Comparison of ENCODE assay signal across 16 cellular contexts in the genomic region with DNA sequence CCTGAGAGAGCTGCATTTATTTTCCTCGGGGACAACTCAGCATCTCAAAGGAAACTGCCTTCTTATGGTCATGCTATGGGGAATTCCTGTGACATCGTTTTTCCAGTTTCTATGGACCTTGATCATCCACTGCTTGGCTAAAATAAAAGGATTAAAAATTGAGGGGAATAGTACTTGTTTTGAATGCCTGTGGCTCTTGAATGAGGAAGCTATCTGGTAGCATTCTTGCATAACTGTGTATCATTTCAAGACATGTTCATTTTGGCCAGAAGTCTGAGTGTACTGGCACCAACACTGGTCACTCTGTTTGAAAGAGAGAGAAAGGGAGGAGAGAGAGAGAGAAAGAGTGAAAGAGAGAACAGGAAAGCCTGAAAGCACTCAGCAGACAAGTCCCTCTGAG.
DNase-seq lines count a peak whose midpoint lies in the region; ATAC-seq and TF ChIP-seq lines count a peak whose summit lies in the region.
"Had no signal": no experiment of that assay in that cellular context is flagged by ENCODE, and none has a peak within 500 bp of the region (broad histone marks: within the 10 kb centered on the region; RNA-seq: fewer than 3 reads in every experiment).

No MANE protein-coding gene starts in this region.

- peak overlapping the region; percentile 49 for H3K27ac ChIP-seq in osteoblast (ENCODE audit: low read depth, low read length)
- H3K27ac ChIP-seq: PC-9 had no signal

- no peak for DNase-seq in activated CD4-positive, alpha-beta T cell treated with anti-CD3 and anti-CD28 coated beads for 36 hours
- DNase-seq in activated CD4-positive, alpha-beta T cell treated with anti-CD3 and anti-CD28 coated beads for 48 hours: no peak
- DNase-seq in M059J (ENCODE audit: low read depth): peak; percentile 66
- DNase-seq in epithelial cell of esophagus (ENCODE audit: low read depth): peak; percentile 56
- DNase-seq in osteoblast (ENCODE audit: insufficient read length, low spot score, missing footprints): no peak
- DNase-seq in NCI-H69 (lab: John Stamatoyannopoulos, UW): no peak
- DNase-seq in effector memory CD8-positive, alpha-beta T cell: no peak
- DNase-seq: activated CD4-positive, alpha-beta T cell treated with anti-CD3 and anti-CD28 coated beads, Interleukin-2, amount 50 U/mL, for 48 hours; activated effector memory CD4-positive, alpha-beta T cell treated with Interleukin-2 at 50 U/mL for 16 hours; NCI-H1105 treated with DMSO at 0.1 percent for 48 hours; NCI-H345; nucleus accumbens; PC-9; stimulated activated CD4-positive, alpha-beta T cell treated with anti-CD3 and anti-CD28 coated beads, Interleukin-12 subunit alpha, Interleukin-12 subunit beta, amount 100 ng/mL, for 4 hours; T-helper 2 cell had no signal

- peak overlapping the region; percentile 37 for H2AFZ ChIP-seq in osteoblast (ENCODE audit: low read length)
- H2AFZ ChIP-seq: PC-9 had no signal

- H3K27me3 Mint-ChIP-seq in activated CD4-positive, alpha-beta T cell treated with anti-CD3 and anti-CD28 coated beads for 36 hours: no peaks in the 10 kb centered on the region
- no peaks in the 10 kb centered on the region for H3K27me3 Mint-ChIP-seq in effector memory CD8-positive, alpha-beta T cell

- H3K4me3 ChIP-seq in epithelial cell of esophagus (ENCODE audit: low read length) (no peak overlapping the region), osteoblast (ENCODE audit: insufficient read depth, low read length) (no peak overlapping the region)
- H3K4me3 ChIP-seq: PC-9 had no signal

- H3K36me3 Mint-ChIP-seq in activated CD4-positive, alpha-beta T cell treated with anti-CD3 and anti-CD28 coated beads for 36 hours (ENCODE audit: low read depth): peaks cover 44% of the 10 kb centered on the region
- peaks cover 50% of the 10 kb centered on the region for H3K36me3 Mint-ChIP-seq in effector memory CD8-positive, alpha-beta T cell (ENCODE audit: insufficient read depth)

- H3K79me2 ChIP-seq in osteoblast (ENCODE audit: insufficient read depth, low read length): no peaks in the 10 kb centered on the region

- CTCF ChIA-PET in activated CD4-positive, alpha-beta T cell treated with anti-CD3 and anti-CD28 coated beads for 36 hours (lab: Charles Lee): interaction anchor here (1.3 kb wide), 1 partner anchor 10 kb away, joined by 4 read pairs; no protein-coding TSS in a partner anchor

- H3K36me3 ChIP-seq in osteoblast (ENCODE audit: insufficient read depth, low read length): no peaks in the 10 kb centered on the region

- TF ChIP-seq CTCF in epithelial cell of esophagus (IDR thresholded peaks at IDR 0.05; ENCODE audit: insufficient read depth, low read depth, low read length, missing control alignments) (no peak), osteoblast (IDR thresholded peaks at IDR 0.05; ENCODE audit: extremely low read depth, low read depth, low read length) (no peak)

- H3K9me3 ChIP-seq in osteoblast (ENCODE audit: low read depth, low read length): no peaks in the 10 kb centered on the region

- no peaks in the 10 kb centered on the region for H3K27me3 ChIP-seq in osteoblast (ENCODE audit: insufficient read depth, low read length)

- intact Hi-C loops in activated CD4-positive, alpha-beta T cell treated with anti-CD3 and anti-CD28 coated beads for 36 hours (cut with DNase I, micrococcal nuclease): no loop called here

- no peaks in the 10 kb centered on the region for H3K4me1 Mint-ChIP-seq in activated CD4-positive, alpha-beta T cell treated with anti-CD3 and anti-CD28 coated beads for 36 hours
- H3K4me1 Mint-ChIP-seq in effector memory CD8-positive, alpha-beta T cell (ENCODE audit: low read depth in 2 of 2): peaks cover 2 to 19% of the 10 kb centered on the region in 2 donors

- no peak overlapping the region for H3K4me3 Mint-ChIP-seq in activated CD4-positive, alpha-beta T cell treated with anti-CD3 and anti-CD28 coated beads for 36 hours
- H3K4me3 Mint-ChIP-seq in effector memory CD8-positive, alpha-beta T cell: no peak overlapping the region

- peak overlapping the region; percentile 49 for H3K4me2 ChIP-seq in osteoblast (ENCODE audit: insufficient read depth, low read length)
- H3K4me2 ChIP-seq: PC-9 had no signal

- no peaks in the 10 kb centered on the region for H3K9me3 Mint-ChIP-seq in activated CD4-positive, alpha-beta T cell treated with anti-CD3 and anti-CD28 coated beads for 36 hours (ENCODE audit: low read depth)
- H3K9me3 Mint-ChIP-seq in effector memory CD8-positive, alpha-beta T cell: no peaks in the 10 kb centered on the region

- H4K20me1 ChIP-seq in osteoblast (ENCODE audit: insufficient read depth, low read length): no peaks in the 10 kb centered on the region

- peak overlapping the region; percentile 22 for H3K27ac Mint-ChIP-seq in activated CD4-positive, alpha-beta T cell treated with anti-CD3 and anti-CD28 coated beads for 36 hours
- H3K27ac Mint-ChIP-seq in effector memory CD8-positive, alpha-beta T cell: peak overlapping the region in 1 of 2 donors; percentile 35

- peaks cover 13% of the 10 kb centered on the region for H3K4me1 ChIP-seq in osteoblast (ENCODE audit: insufficient read depth, low read length)

- no peak for ATAC-seq in activated CD4-positive, alpha-beta T cell treated with anti-CD3 and anti-CD28 coated beads for 36 hours
- no peak for ATAC-seq in GM18511 (IDR thresholded peaks at IDR 0.05; ENCODE audit: unreplicated experiment)
- no peak for ATAC-seq in effector memory CD8-positive, alpha-beta T cell (replicated peaks)

- POLR2A ChIA-PET in activated CD4-positive, alpha-beta T cell treated with anti-CD3 and anti-CD28 coated beads for 36 hours (lab: Charles Lee): no interaction called here

Comparison
In these comparisons a context has a peak if more than half of its experiments do, and no peak if none do; other contexts are left out.
1. DNase-seq: peak in M059J (single experiment) and epithelial cell of esophagus (single experiment); none in activated CD4-positive, alpha-beta T cell treated with anti-CD3 and anti-CD28 coated beads for 36 hours (single experiment), activated CD4-positive, alpha-beta T cell treated with anti-CD3 and anti-CD28 coated beads for 48 hours (single experiment), osteoblast (single experiment), NCI-H69 (single experiment) and effector memory CD8-positive, alpha-beta T cell (0 of 3).